1 cellular context compared by ENCODE assay signal in genomic region chr15:74158855-74159650, GRCh38.
TF ChIP-seq lines count a peak whose summit lies in the region.

No MANE protein-coding gene starts in this region.

TF ChIP-seq in HepG2, 621 proteins besides CTCF, POLR2A, EP300 and RAD21:
- no peak for TF ChIP-seq MYC (CRISPR knock-in tag; IDR thresholded peaks at IDR 0.05; ENCODE audit: borderline replicate concordance)
- no peak for TF ChIP-seq SP4 (CRISPR knock-in tag; IDR thresholded peaks at IDR 0.05)
- TF ChIP-seq HNRNPH1 (optimal IDR thresholded peaks at IDR 0.05; ENCODE audit: low read depth, low read length) = no peak
- TF ChIP-seq ZNF777 (CRISPR knock-in tag; IDR thresholded peaks at IDR 0.05) = no peak
- no peak for TF ChIP-seq RCOR2 (CRISPR knock-in tag; IDR thresholded peaks at IDR 0.05)
- TF ChIP-seq BATF2 (CRISPR knock-in tag; IDR thresholded peaks at IDR 0.05) = no peak
- no peak for TF ChIP-seq THYN1 (CRISPR knock-in tag; IDR thresholded peaks at IDR 0.05; ENCODE audit: borderline replicate concordance, low read depth)
- TF ChIP-seq ZBTB20 (CRISPR knock-in tag; IDR thresholded peaks at IDR 0.05; ENCODE audit: borderline replicate concordance, low read depth) = no peak
- TF ChIP-seq SPEN (CRISPR knock-in tag; IDR thresholded peaks at IDR 0.05; ENCODE audit: low read depth) = no peak
- TF ChIP-seq ZNF510 (CRISPR knock-in tag; IDR thresholded peaks at IDR 0.05; ENCODE audit: low read depth) = no peak
